ENCODE assay signal across 16 cellular contexts in genomic region chr5:130034872-130035271, GRCh38.
DNase-seq lines count a peak whose midpoint lies in the region; ATAC-seq and TF ChIP-seq lines count a peak whose summit lies in the region.
"Had no signal": no experiment of that assay in that cellular context is flagged by ENCODE, and none has a peak within 500 bp of the region (broad histone marks: within the 10 kb centered on the region; RNA-seq: fewer than 3 reads in every experiment).

No MANE protein-coding gene starts in this region.

- no peak overlapping the region for H4K8ac ChIP-seq in mesenchymal stem cell (ENCODE audit: low read length)

- H3K4ac ChIP-seq in mesenchymal stem cell (ENCODE audit: low read depth in 1 of 2, low read length in 2 of 2): no peak overlapping the region

- H3K36me3 ChIP-seq in mesenchymal stem cell (ENCODE audit: control insufficient read depth in 1 of 2, insufficient read depth in 2 of 2, low read depth in 1 of 2, low read length in 2 of 2): no peaks in the 10 kb centered on the region
- no peaks in the 10 kb centered on the region for H3K36me3 ChIP-seq in SJCRH30
- H3K36me3 ChIP-seq: adrenal gland, right atrium auricular region had no signal

- H3K4me1 ChIP-seq in mesenchymal stem cell (ENCODE audit: control insufficient read depth, insufficient read depth, low read depth, low read length): no peaks in the 10 kb centered on the region
- H3K4me1 ChIP-seq in SJCRH30: no peaks in the 10 kb centered on the region
- H3K4me1 ChIP-seq: adrenal gland, right atrium auricular region had no signal

- no peak for TF ChIP-seq CTCF in cardiac fibroblast (IDR thresholded peaks at IDR 0.05; ENCODE audit: low read depth, low read length)

- H3K9me3 ChIP-seq in mesenchymal stem cell (ENCODE audit: control insufficient read depth, low read length): no peaks in the 10 kb centered on the region
- no peaks in the 10 kb centered on the region for H3K9me3 ChIP-seq in SJCRH30 (replicated peaks)
- H3K9me3 ChIP-seq: adrenal gland, right atrium auricular region had no signal

- no peak overlapping the region for H3K4me2 ChIP-seq in mesenchymal stem cell (ENCODE audit: low read length, poor library complexity, severe bottlenecking)

- H2BK15ac ChIP-seq in mesenchymal stem cell (ENCODE audit: low read depth, poor library complexity, severe bottlenecking): no peak overlapping the region

- no peak overlapping the region for H3K18ac ChIP-seq in mesenchymal stem cell (ENCODE audit: low read depth in 1 of 2, low read length in 2 of 2)

- no peak overlapping the region for H2BK12ac ChIP-seq in mesenchymal stem cell (ENCODE audit: low read length in 2 of 2)

- H3K9ac ChIP-seq in mesenchymal stem cell (ENCODE audit: low read length): no peak overlapping the region

- H4K91ac ChIP-seq in mesenchymal stem cell (ENCODE audit: low read length): no peak overlapping the region

- H3K27me3 ChIP-seq in mesenchymal stem cell (ENCODE audit: control insufficient read depth in 1 of 2, insufficient read depth in 1 of 2, low read length in 2 of 2) (no peaks in the 10 kb centered on the region), SJCRH30 (no peaks in the 10 kb centered on the region)
- H3K27me3 ChIP-seq: adrenal gland, right atrium auricular region had no signal

- H3K4me3 ChIP-seq in cardiac fibroblast (replicated peaks in 1 of 2; ENCODE audit: low read depth in 2 of 2, low read length in 2 of 2) (no peak overlapping the region), mesenchymal stem cell (ENCODE audit: insufficient read depth in 1 of 2, low read depth in 1 of 2, low read length in 2 of 2) (no peak overlapping the region), SJCRH30 (no peak overlapping the region)
- H3K4me3 ChIP-seq: adrenal gland, right atrium auricular region had no signal

- H2BK120ac ChIP-seq in mesenchymal stem cell (ENCODE audit: low read depth, low read length): no peak overlapping the region

- H3K79me1 ChIP-seq in mesenchymal stem cell (replicated peaks; ENCODE audit: low read length, poor library complexity, severe bottlenecking): no peaks in the 10 kb centered on the region

- no peak overlapping the region for H2AFZ ChIP-seq in mesenchymal stem cell (ENCODE audit: low read depth, low read length)

- no peak overlapping the region for H3K27ac ChIP-seq in mesenchymal stem cell (ENCODE audit: low read length, poor library complexity, severe bottlenecking)
- no peak overlapping the region for H3K27ac ChIP-seq in SJCRH30
- H3K27ac ChIP-seq: right atrium auricular region, RWPE1 had no signal

- no peak overlapping the region for H3K14ac ChIP-seq in mesenchymal stem cell (ENCODE audit: low read length in 2 of 2)

- H2AK5ac ChIP-seq in mesenchymal stem cell (ENCODE audit: low read length, severe bottlenecking): no peak overlapping the region

- no peak for ATAC-seq in HG02759 (IDR thresholded peaks at IDR 0.05; ENCODE audit: unreplicated experiment)
- ATAC-seq in HG03520 (IDR thresholded peaks at IDR 0.05; ENCODE audit: unreplicated experiment): no peak
- ATAC-seq: T-helper 17 cell had no signal

- DNase-seq in EH (ENCODE audit: low read depth) (peak; percentile 54), OCI-M1 (lab: John Stamatoyannopoulos, UW) (peak; percentile 66), cardiac fibroblast (ENCODE audit: low read depth in 2 of 2) (peak; percentile 37 to 68), mesenchymal stem cell (peak; percentile 69), HT-29 (ENCODE audit: low spot score) (no peak), SJCRH30 (no peak)
- DNase-seq: adrenal gland; Calu3; GF-D8; MM.1S; stimulated activated CD4-positive, alpha-beta T cell treated with anti-CD3 and anti-CD28 coated beads, Interleukin-2, amount 100 ng/mL, for 24 hours; T-helper 17 cell had no signal

- no peak overlapping the region for H3K23ac ChIP-seq in mesenchymal stem cell (ENCODE audit: low read length in 2 of 2)

- no peak overlapping the region for H2BK5ac ChIP-seq in mesenchymal stem cell (ENCODE audit: low read depth, low read length, poor library complexity, severe bottlenecking)

Comparison
In these comparisons a context has a peak if more than half of its experiments do, and no peak if none do; other contexts are left out.
1. DNase-seq: peak in EH (single experiment), OCI-M1 (single experiment), cardiac fibroblast (2 of 2) and mesenchymal stem cell (single experiment); none in HT-29 (single experiment) and SJCRH30 (0 of 2).